In the genomic region with DNA sequence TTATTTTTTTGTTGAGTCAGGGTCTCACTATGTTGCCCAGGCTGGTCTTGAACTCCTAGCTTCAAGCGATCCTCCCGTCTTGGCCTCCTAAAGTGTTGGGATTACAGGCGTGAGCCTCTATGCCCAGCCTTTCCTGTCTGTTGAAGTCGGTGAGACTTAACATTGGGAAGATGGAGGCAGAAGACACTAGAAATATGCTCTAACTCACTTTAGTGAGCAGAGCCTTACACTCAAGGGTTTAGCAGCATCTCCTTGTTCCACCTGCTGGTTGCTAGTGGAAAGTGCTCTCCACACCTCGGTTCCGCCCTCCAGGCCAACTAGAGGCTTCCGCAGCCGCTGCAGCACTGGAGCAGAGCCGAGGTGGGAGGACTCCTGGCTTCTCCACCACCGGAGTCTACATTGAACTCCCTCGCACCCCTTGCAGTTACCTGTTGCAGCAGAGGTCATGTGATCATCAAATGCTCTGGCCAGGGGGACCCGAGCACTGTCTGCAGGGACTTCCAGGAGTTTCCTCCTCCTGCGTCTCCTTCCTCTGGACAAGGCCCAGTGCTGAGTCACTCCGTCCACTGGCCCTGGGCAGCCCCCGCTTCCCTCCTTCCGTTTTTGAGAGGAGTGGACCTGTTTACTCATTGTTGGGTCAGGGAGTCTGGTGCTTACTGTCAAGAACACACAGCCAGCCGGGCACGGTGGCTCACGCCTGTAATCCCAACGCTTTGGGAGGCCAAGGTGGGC, we compare ENCODE assay signal across 8 cellular contexts. TPM values are rescaled to one million over a fixed set of nuclear protein-coding genes. Genes with fewer than 3 reads are reported as not detected.
DNase-seq lines count a peak whose midpoint lies in the region; ATAC-seq and TF ChIP-seq lines count a peak whose summit lies in the region.

No MANE protein-coding gene starts in this region.

- H3K36me3 Mint-ChIP-seq in CD4-positive, alpha-beta memory T cell: no peaks in the 10 kb centered on the region
- no peaks in the 10 kb centered on the region for H3K36me3 Mint-ChIP-seq in activated T-helper 17 cell treated with anti-CD3 and anti-CD28 coated beads, Interleukin-2, amount 50 U/mL, for 72 hours (ENCODE audit: low read depth)

- no peaks in the 10 kb centered on the region for H3K27me3 ChIP-seq in CD4-positive, alpha-beta memory T cell (ENCODE audit: insufficient read depth, low read length)
- no peaks in the 10 kb centered on the region for H3K27me3 ChIP-seq in foreskin keratinocyte
- no peaks in the 10 kb centered on the region for H3K27me3 ChIP-seq in thoracic aorta (replicated peaks; ENCODE audit: insufficient read depth)

- intact Hi-C loops in CD4-positive, alpha-beta memory T cell (cut with micrococcal nuclease): loop anchor here (1.0 kb wide), 4 partner anchors 96 to 248 kb away; a partner anchor contains a TSS

- H3K9me3 ChIP-seq in CD4-positive, alpha-beta memory T cell (ENCODE audit: control insufficient read depth in 1 of 2, low read length in 2 of 2): no peaks in the 10 kb centered on the region
- H3K9me3 ChIP-seq in thoracic aorta: no peaks in the 10 kb centered on the region

- no peak overlapping the region for H3K27ac ChIP-seq in CD4-positive, alpha-beta memory T cell (ENCODE audit: low read depth, low read length)
- H3K27ac ChIP-seq in foreskin keratinocyte (no peak overlapping the region), thoracic aorta (no peak overlapping the region)

- peaks cover 4 to 11% (median 6%) of the 10 kb centered on the region in 4 donors for H3K4me1 Mint-ChIP-seq in CD4-positive, alpha-beta memory T cell
- H3K4me1 Mint-ChIP-seq in activated T-helper 17 cell treated with anti-CD3 and anti-CD28 coated beads, Interleukin-2, amount 50 U/mL, for 72 hours: no peaks in the 10 kb centered on the region

- DNase-seq in CD4-positive, alpha-beta memory T cell: peak; percentile 75 to 80 (median 78)
- peak; percentile 50 for DNase-seq in HK-2 (ENCODE audit: unreplicated experiment)
- peak; percentile 82 for DNase-seq in RKO (ENCODE audit: low spot score)
- peak; percentile 33 to 60 for DNase-seq in foreskin keratinocyte
- DNase-seq in omental fat pad (ENCODE audit: low spot score): peak; percentile 63
- peak; percentile 44 for DNase-seq in thoracic aorta (ENCODE audit: low spot score)

- ATAC-seq in GM19395 (IDR thresholded peaks at IDR 0.05; ENCODE audit: unreplicated experiment): peak; percentile 93
- peak; percentile 98 for ATAC-seq in activated T-helper 17 cell treated with anti-CD3 and anti-CD28 coated beads, Interleukin-2, amount 50 U/mL, for 72 hours (replicated peaks)
- peak; percentile 96 for ATAC-seq in foreskin keratinocyte
- peak; percentile 93 for ATAC-seq in omental fat pad (ENCODE audit: low FRiP score)
- peak; percentile 75 for ATAC-seq in thoracic aorta (ENCODE audit: insufficient number of reproducible peaks, low FRiP score, low read depth)

- H3K4me3 Mint-ChIP-seq in CD4-positive, alpha-beta memory T cell: peak overlapping the region in 2 of 8 donors; percentile 46 to 48
- no peak overlapping the region for H3K4me3 Mint-ChIP-seq in activated T-helper 17 cell treated with anti-CD3 and anti-CD28 coated beads, Interleukin-2, amount 50 U/mL, for 72 hours

- H3K27ac Mint-ChIP-seq in CD4-positive, alpha-beta memory T cell: peak overlapping the region in 4 of 7 donors; percentile 45 to 90 (median 64)
- no peak overlapping the region for H3K27ac Mint-ChIP-seq in activated T-helper 17 cell treated with anti-CD3 and anti-CD28 coated beads, Interleukin-2, amount 50 U/mL, for 72 hours

- H3K4me1 ChIP-seq in CD4-positive, alpha-beta memory T cell (ENCODE audit: insufficient read depth, low read length): peaks cover 9% of the 10 kb centered on the region
- H3K4me1 ChIP-seq in foreskin keratinocyte (no peaks in the 10 kb centered on the region), thoracic aorta (ENCODE audit: control insufficient read depth in 1 of 2, low read depth in 2 of 2) (peaks cover 0 to 11% of the 10 kb centered on the region in 2 donors)

- H3K27me3 Mint-ChIP-seq in CD4-positive, alpha-beta memory T cell: no peaks in the 10 kb centered on the region
- H3K27me3 Mint-ChIP-seq in activated T-helper 17 cell treated with anti-CD3 and anti-CD28 coated beads, Interleukin-2, amount 50 U/mL, for 72 hours: no peaks in the 10 kb centered on the region

- CTCF ChIA-PET in CD4-positive, alpha-beta memory T cell (lab: Charles Lee; ENCODE audit: partially characterized antibody): interaction anchor here (0.7 to 1.4 kb wide), 11 partner anchors 75 to 267 kb away, joined by 3 to 12 read pairs (median 4); a partner anchor contains a TSS

- POLR2A ChIA-PET in CD4-positive, alpha-beta memory T cell (lab: Charles Lee; ENCODE audit: partially characterized antibody): interaction anchor here (0.6 to 1.1 kb wide), 3 partner anchors 9 to 97 kb away, joined by 3 read pairs; no protein-coding TSS in a partner anchor

- no peak overlapping the region for H3K4me3 ChIP-seq in CD4-positive, alpha-beta memory T cell (ENCODE audit: low read length in 2 of 2)
- peak overlapping the region; percentile 64 for H3K4me3 ChIP-seq in thoracic aorta

- H3K36me3 ChIP-seq in CD4-positive, alpha-beta memory T cell (ENCODE audit: insufficient read depth, low read length): no peaks in the 10 kb centered on the region
- H3K36me3 ChIP-seq in thoracic aorta: no peaks in the 10 kb centered on the region

- H3K9me3 Mint-ChIP-seq in CD4-positive, alpha-beta memory T cell: no peaks in the 10 kb centered on the region
- no peaks in the 10 kb centered on the region for H3K9me3 Mint-ChIP-seq in activated T-helper 17 cell treated with anti-CD3 and anti-CD28 coated beads, Interleukin-2, amount 50 U/mL, for 72 hours

- peak; percentile 82 for TF ChIP-seq CTCF in foreskin keratinocyte (conservative IDR thresholded peaks at IDR 0.05)
- TF ChIP-seq CTCF in omental fat pad (IDR thresholded peaks at IDR 0.05): peak in 1 of 3 donors; percentile 35
- TF ChIP-seq CTCF in thoracic aorta (IDR thresholded peaks at IDR 0.05): peak; percentile 80

RNA-seq across cellular contexts. Expression of a gene that starts 9.4 kb away (rescaled TPM):
- total RNA-seq in CD4-positive, alpha-beta memory T cell: 1 to 10 TPM; 6.4 to 7.8 TPM
- polyA plus RNA-seq in CD4-positive, alpha-beta memory T cell: 10 to 100 TPM in 1 of 2 donors, 1 to 10 TPM in 1; 7.4 to 16.4 TPM
- total RNA-seq in activated T-helper 17 cell treated with anti-CD3 and anti-CD28 coated beads, Interleukin-2, amount 50 U/mL, for 72 hours: 1 to 10 TPM in 1 of 2 donors, under 1 TPM in 1; 0.71 to 1.7 TPM
- total RNA-seq in foreskin keratinocyte (2.3 and 2.6 TPM in 2 replicates), omental fat pad (10 to 100 TPM; 10.9 to 15.6 (median 12.2) TPM), thoracic aorta (10 to 100 TPM; 12.3 to 14.5 TPM)
- polyA plus RNA-seq in foreskin keratinocyte: 1.8 and 2.4 TPM in 2 replicates

RNA-seq across cellular contexts. Expression of a gene that starts 44.4 kb away (rescaled TPM):
- total RNA-seq in CD4-positive, alpha-beta memory T cell: 100 to 1,000 TPM; 147 to 168 TPM
- 100 to 1,000 TPM; 140 to 216 TPM for polyA plus RNA-seq in CD4-positive, alpha-beta memory T cell
- total RNA-seq in activated T-helper 17 cell treated with anti-CD3 and anti-CD28 coated beads, Interleukin-2, amount 50 U/mL, for 72 hours: 100 to 1,000 TPM; 185 to 259 TPM
- 118 and 143 TPM in 2 replicates for total RNA-seq in foreskin keratinocyte
- 76.2 and 107 TPM in 2 replicates for polyA plus RNA-seq in foreskin keratinocyte
- 100 to 1,000 TPM in 2 of 4 donors, 10 to 100 TPM in 2; 87.3 to 127 (median 104) TPM for total RNA-seq in omental fat pad
- 100 to 1,000 TPM in 1 of 2 donors, 10 to 100 TPM in 1; 76.4 to 105 TPM for total RNA-seq in thoracic aorta
